Comparison of ENCODE assay signal across 1 cellular context in the genomic region with DNA sequence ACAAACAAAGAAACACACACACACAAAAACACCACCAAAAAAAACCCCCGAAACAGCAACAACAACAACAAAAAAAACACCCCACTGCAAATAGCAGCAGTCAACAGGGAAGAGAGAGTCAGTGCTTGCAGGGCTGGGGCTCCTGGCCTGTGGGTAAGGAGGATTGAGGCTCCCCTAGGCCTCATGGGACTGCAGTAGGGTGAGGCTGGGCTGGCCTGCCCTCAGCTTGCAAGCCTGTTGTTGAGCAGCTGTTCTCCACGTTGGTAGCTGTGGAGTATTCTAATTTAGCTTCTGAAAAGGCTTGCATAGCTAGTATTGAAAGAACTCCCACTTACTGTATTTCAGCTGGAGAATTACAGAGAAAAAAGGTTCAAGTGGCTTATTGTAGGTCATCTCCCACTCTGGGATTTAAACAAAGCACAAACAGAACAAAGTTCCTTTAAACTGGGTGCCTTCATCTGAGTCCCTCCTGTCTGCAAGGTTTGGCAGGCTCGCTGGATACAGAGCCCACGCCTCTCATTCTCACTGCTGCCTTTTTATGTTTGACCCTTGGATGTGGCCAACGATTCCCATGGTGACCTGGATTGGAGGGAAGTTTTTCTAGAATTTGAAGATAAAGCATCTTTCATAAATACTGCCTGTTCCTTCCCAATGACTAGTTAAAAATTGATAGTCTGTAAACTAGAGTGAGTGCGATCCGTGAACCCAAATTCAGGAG.
TF ChIP-seq lines count a peak whose summit lies in the region.

No MANE protein-coding gene starts in this region.

TF ChIP-seq in HepG2, 621 proteins besides CTCF, POLR2A, EP300 and RAD21 (continued from another document and continues in another):
- TF ChIP-seq, protein P1, sequence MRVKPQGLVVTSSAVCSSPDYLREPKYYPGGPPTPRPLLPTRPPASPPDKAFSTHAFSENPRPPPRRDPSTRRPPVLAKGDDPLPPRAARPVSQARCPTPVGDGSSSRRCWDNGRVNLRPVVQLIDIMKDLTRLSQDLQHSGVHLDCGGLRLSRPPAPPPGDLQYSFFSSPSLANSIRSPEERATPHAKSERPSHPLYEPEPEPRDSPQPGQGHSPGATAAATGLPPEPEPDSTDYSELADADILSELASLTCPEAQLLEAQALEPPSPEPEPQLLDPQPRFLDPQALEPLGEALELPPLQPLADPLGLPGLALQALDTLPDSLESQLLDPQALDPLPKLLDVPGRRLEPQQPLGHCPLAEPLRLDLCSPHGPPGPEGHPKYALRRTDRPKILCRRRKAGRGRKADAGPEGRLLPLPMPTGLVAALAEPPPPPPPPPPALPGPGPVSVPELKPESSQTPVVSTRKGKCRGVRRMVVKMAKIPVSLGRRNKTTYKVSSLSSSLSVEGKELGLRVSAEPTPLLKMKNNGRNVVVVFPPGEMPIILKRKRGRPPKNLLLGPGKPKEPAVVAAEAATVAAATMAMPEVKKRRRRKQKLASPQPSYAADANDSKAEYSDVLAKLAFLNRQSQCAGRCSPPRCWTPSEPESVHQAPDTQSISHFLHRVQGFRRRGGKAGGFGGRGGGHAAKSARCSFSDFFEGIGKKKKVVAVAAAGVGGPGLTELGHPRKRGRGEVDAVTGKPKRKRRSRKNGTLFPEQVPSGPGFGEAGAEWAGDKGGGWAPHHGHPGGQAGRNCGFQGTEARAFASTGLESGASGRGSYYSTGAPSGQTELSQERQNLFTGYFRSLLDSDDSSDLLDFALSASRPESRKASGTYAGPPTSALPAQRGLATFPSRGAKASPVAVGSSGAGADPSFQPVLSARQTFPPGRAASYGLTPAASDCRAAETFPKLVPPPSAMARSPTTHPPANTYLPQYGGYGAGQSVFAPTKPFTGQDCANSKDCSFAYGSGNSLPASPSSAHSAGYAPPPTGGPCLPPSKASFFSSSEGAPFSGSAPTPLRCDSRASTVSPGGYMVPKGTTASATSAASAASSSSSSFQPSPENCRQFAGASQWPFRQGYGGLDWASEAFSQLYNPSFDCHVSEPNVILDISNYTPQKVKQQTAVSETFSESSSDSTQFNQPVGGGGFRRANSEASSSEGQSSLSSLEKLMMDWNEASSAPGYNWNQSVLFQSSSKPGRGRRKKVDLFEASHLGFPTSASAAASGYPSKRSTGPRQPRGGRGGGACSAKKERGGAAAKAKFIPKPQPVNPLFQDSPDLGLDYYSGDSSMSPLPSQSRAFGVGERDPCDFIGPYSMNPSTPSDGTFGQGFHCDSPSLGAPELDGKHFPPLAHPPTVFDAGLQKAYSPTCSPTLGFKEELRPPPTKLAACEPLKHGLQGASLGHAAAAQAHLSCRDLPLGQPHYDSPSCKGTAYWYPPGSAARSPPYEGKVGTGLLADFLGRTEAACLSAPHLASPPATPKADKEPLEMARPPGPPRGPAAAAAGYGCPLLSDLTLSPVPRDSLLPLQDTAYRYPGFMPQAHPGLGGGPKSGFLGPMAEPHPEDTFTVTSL (CRISPR knock-in tag; IDR thresholded peaks at IDR 0.05; ENCODE audit: borderline replicate concordance) = 0 out of 2 replicates have a peak, but pooled peaks have one; percentile 42
- TF ChIP-seq ZSCAN29 (CRISPR knock-in tag; conservative IDR thresholded peaks at IDR 0.05) (peak; percentile 41), PHF21A (CRISPR knock-in tag; IDR thresholded peaks at IDR 0.05) (0 out of 2 replicates have a peak, but pooled peaks have one; percentile 33), SP5 (CRISPR knock-in tag; IDR thresholded peaks at IDR 0.05; ENCODE audit: borderline replicate concordance, low read depth) (peak; percentile 33; the same call in 1 of the 2 replicates), NR2F2 (IDR thresholded peaks at IDR 0.05; ENCODE audit: borderline replicate concordance, low read depth) (peak; percentile 59; the same call in 1 of the 2 replicates), NONO (IDR thresholded peaks at IDR 0.05) (no peak), NONO (CRISPR knock-in tag; conservative IDR thresholded peaks at IDR 0.05) (0 out of 2 replicates have a peak, but pooled peaks have one; percentile 32), BHLHE40 (IDR thresholded peaks at IDR 0.05; ENCODE audit: low read length) (no peak), SALL1 (CRISPR knock-in tag; IDR thresholded peaks at IDR 0.05) (peak; percentile 59), ZNF292 (CRISPR knock-in tag; IDR thresholded peaks at IDR 0.05; ENCODE audit: borderline replicate concordance, low read depth) (peak; percentile 47; the same call in 1 of the 2 replicates), ASH2L (IDR thresholded peaks at IDR 0.05; ENCODE audit: insufficient read length, low read depth, low read length) (peak; percentile 31), HDAC1 (CRISPR knock-in tag; IDR thresholded peaks at IDR 0.05) (0 out of 2 replicates have a peak, but pooled peaks have one; percentile 32), HNF4G (IDR thresholded peaks at IDR 0.05; ENCODE audit: borderline replicate concordance, low read depth, low read length) (peak; percentile 51; the same call in 1 of the 2 replicates), HNF4G (CRISPR knock-in tag; IDR thresholded peaks at IDR 0.05; ENCODE audit: borderline replicate concordance, low read depth) (no peak), NR2F6 (IDR thresholded peaks at IDR 0.05) (peak; percentile 20; the same call in 1 of the 2 replicates), NR2F6 (CRISPR knock-in tag; IDR thresholded peaks at IDR 0.05) (peak; percentile 40), SOX6 (IDR thresholded peaks at IDR 0.05) (no peak), SOX6 (CRISPR knock-in tag; IDR thresholded peaks at IDR 0.05) (peak; percentile 57), ZNF761 (CRISPR knock-in tag; conservative IDR thresholded peaks at IDR 0.05) (0 out of 2 replicates have a peak, but pooled peaks have one; percentile 4), ZFY (CRISPR knock-in tag; IDR thresholded peaks at IDR 0.05) (no peak)
- TF ChIP-seq, protein P2, sequence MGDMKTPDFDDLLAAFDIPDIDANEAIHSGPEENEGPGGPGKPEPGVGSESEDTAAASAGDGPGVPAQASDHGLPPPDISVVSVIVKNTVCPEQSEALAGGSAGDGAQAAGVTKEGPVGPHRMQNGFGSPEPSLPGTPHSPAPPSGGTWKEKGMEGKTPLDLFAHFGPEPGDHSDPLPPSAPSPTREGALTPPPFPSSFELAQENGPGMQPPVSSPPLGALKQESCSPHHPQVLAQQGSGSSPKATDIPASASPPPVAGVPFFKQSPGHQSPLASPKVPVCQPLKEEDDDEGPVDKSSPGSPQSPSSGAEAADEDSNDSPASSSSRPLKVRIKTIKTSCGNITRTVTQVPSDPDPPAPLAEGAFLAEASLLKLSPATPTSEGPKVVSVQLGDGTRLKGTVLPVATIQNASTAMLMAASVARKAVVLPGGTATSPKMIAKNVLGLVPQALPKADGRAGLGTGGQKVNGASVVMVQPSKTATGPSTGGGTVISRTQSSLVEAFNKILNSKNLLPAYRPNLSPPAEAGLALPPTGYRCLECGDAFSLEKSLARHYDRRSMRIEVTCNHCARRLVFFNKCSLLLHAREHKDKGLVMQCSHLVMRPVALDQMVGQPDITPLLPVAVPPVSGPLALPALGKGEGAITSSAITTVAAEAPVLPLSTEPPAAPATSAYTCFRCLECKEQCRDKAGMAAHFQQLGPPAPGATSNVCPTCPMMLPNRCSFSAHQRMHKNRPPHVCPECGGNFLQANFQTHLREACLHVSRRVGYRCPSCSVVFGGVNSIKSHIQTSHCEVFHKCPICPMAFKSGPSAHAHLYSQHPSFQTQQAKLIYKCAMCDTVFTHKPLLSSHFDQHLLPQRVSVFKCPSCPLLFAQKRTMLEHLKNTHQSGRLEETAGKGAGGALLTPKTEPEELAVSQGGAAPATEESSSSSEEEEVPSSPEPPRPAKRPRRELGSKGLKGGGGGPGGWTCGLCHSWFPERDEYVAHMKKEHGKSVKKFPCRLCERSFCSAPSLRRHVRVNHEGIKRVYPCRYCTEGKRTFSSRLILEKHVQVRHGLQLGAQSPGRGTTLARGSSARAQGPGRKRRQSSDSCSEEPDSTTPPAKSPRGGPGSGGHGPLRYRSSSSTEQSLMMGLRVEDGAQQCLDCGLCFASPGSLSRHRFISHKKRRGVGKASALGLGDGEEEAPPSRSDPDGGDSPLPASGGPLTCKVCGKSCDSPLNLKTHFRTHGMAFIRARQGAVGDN (CRISPR knock-in tag; IDR thresholded peaks at IDR 0.05) = peak; percentile 40; the same call in 1 of the 2 replicates
- TF ChIP-seq, protein P3, sequence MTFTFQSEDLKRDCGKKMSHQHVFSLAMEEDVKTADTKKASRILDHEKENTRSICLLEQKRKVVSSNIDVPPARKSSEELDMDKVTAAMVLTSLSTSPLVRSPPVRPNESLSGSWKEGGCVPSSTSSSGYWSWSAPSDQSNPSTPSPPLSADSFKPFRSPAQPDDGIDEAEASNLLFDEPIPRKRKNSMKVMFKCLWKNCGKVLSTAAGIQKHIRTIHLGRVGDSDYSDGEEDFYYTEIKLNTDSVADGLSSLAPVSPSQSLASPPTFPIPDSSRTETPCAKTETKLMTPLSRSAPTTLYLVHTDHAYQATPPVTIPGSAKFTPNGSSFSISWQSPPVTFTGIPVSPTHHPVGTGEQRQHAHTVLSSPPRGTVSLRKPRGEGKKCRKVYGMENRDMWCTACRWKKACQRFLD (CRISPR knock-in tag; IDR thresholded peaks at IDR 0.05; ENCODE audit: borderline replicate concordance) = no peak
- TF ChIP-seq, protein P4, sequence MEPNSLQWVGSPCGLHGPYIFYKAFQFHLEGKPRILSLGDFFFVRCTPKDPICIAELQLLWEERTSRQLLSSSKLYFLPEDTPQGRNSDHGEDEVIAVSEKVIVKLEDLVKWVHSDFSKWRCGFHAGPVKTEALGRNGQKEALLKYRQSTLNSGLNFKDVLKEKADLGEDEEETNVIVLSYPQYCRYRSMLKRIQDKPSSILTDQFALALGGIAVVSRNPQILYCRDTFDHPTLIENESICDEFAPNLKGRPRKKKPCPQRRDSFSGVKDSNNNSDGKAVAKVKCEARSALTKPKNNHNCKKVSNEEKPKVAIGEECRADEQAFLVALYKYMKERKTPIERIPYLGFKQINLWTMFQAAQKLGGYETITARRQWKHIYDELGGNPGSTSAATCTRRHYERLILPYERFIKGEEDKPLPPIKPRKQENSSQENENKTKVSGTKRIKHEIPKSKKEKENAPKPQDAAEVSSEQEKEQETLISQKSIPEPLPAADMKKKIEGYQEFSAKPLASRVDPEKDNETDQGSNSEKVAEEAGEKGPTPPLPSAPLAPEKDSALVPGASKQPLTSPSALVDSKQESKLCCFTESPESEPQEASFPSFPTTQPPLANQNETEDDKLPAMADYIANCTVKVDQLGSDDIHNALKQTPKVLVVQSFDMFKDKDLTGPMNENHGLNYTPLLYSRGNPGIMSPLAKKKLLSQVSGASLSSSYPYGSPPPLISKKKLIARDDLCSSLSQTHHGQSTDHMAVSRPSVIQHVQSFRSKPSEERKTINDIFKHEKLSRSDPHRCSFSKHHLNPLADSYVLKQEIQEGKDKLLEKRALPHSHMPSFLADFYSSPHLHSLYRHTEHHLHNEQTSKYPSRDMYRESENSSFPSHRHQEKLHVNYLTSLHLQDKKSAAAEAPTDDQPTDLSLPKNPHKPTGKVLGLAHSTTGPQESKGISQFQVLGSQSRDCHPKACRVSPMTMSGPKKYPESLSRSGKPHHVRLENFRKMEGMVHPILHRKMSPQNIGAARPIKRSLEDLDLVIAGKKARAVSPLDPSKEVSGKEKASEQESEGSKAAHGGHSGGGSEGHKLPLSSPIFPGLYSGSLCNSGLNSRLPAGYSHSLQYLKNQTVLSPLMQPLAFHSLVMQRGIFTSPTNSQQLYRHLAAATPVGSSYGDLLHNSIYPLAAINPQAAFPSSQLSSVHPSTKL (CRISPR knock-in tag; IDR thresholded peaks at IDR 0.05) = peak; percentile 20; the same call in 1 of the 2 replicates
- TF ChIP-seq, protein P5, sequence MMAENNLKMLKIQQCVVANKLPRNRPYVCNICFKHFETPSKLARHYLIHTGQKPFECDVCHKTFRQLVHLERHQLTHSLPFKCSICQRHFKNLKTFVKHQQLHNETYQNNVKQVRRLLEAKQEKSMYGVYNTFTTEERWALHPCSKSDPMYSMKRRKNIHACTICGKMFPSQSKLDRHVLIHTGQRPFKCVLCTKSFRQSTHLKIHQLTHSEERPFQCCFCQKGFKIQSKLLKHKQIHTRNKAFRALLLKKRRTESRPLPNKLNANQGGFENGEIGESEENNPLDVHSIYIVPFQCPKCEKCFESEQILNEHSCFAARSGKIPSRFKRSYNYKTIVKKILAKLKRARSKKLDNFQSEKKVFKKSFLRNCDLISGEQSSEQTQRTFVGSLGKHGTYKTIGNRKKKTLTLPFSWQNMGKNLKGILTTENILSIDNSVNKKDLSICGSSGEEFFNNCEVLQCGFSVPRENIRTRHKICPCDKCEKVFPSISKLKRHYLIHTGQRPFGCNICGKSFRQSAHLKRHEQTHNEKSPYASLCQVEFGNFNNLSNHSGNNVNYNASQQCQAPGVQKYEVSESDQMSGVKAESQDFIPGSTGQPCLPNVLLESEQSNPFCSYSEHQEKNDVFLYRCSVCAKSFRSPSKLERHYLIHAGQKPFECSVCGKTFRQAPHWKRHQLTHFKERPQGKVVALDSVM (CRISPR knock-in tag; IDR thresholded peaks at IDR 0.05) = no peak
- TF ChIP-seq, protein P6, sequence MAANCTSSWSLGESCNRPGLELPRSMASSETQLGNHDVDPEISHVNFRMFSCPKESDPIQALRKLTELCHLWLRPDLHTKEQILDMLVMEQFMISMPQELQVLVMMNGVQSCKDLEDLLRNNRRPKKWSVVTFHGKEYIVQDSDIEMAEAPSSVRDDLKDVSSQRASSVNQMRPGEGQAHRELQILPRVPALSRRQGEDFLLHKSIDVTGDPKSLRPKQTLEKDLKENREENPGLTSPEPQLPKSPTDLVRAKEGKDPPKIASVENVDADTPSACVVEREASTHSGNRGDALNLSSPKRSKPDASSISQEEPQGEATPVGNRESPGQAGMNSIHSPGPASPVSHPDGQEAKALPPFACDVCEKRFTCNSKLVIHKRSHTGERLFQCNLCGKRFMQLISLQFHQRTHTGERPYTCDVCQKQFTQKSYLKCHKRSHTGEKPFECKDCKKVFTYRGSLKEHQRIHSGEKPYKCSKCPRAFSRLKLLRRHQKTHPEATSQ (CRISPR knock-in tag; IDR thresholded peaks at IDR 0.05; ENCODE audit: borderline replicate concordance) = peak; percentile 30; the same call in 1 of the 2 replicates
- TF ChIP-seq, protein P7, sequence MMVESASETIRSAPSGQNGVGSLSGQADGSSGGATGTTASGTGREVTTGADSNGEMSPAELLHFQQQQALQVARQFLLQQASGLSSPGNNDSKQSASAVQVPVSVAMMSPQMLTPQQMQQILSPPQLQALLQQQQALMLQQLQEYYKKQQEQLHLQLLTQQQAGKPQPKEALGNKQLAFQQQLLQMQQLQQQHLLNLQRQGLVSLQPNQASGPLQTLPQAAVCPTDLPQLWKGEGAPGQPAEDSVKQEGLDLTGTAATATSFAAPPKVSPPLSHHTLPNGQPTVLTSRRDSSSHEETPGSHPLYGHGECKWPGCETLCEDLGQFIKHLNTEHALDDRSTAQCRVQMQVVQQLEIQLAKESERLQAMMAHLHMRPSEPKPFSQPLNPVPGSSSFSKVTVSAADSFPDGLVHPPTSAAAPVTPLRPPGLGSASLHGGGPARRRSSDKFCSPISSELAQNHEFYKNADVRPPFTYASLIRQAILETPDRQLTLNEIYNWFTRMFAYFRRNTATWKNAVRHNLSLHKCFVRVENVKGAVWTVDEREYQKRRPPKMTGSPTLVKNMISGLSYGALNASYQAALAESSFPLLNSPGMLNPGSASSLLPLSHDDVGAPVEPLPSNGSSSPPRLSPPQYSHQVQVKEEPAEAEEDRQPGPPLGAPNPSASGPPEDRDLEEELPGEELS (CRISPR knock-in tag; IDR thresholded peaks at IDR 0.05) = 0 out of 2 replicates have a peak, but pooled peaks have one; percentile 25
- TF ChIP-seq, protein P8, sequence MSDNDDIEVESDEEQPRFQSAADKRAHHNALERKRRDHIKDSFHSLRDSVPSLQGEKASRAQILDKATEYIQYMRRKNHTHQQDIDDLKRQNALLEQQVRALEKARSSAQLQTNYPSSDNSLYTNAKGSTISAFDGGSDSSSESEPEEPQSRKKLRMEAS (IDR thresholded peaks at IDR 0.05) = peak; percentile 27; the same call in 1 of the 2 replicates
